In the genomic region with DNA sequence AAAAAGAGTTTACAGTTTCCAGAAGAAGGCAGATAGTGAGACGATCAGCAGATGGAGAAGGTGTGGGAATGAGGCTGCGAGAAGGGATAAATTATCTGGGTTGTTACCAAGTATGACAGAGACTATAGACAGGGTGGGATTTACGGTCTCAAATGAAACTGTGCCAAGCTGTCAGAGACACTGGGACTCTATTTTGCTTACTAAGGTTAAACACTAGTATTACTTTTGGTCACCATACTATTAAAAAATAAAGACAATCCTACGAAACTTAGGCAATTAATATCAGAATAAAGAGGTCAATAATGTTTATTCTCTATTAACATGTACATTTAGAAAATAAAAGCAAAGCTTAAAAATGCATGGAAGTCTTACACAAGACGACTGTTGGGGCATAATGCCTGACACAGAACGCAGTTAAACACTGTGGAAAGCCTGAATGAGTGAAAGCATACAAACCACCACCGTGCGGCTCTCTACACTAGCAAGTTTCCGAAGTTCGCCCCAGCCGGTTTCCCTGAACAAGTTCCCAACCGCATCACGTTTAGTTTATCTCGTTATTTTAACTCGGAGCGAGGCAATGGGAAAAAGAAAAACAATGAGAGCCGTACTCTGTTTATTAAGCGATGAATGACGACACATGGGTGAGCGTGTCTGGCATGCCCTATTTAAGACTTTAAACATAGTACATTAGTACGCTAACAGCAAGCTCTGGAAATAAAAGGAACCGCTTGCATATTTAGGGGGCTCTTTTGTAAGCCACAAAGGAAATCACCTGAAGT, we compare ENCODE assay signal across 8 cellular contexts. TPM values are rescaled to one million over a fixed set of nuclear protein-coding genes. Genes with fewer than 3 reads are reported as not detected.
A peak's percentile ranks its signal among the peaks of the same experiment; 100 is the strongest.
DNase-seq lines count a peak whose midpoint lies in the region; ATAC-seq and TF ChIP-seq lines count a peak whose summit lies in the region.

No MANE protein-coding gene starts in this region.

- H3K36me3 ChIP-seq in CD4-positive, CD25-positive, alpha-beta regulatory T cell (ENCODE audit: control insufficient read depth, insufficient read depth, low read length) = peaks cover 6% of the 10 kb centered on the region
- no peaks in the 10 kb centered on the region for H3K36me3 ChIP-seq in uterus

- no peaks in the 10 kb centered on the region for H3K9me3 ChIP-seq in CD4-positive, CD25-positive, alpha-beta regulatory T cell (ENCODE audit: control insufficient read depth in 2 of 2, low read length in 2 of 2)
- H3K9me3 ChIP-seq in uterus = no peaks in the 10 kb centered on the region

- ATAC-seq in CD4-positive, CD25-positive, alpha-beta regulatory T cell (ENCODE audit: low read depth in 2 of 2) = peak; percentile 33 to 38
- ATAC-seq in GM19324 (IDR thresholded peaks at IDR 0.05; ENCODE audit: low FRiP score, unreplicated experiment) (peak; percentile 29), HG03469 (IDR thresholded peaks at IDR 0.05; ENCODE audit: unreplicated experiment) (peak; percentile 3), left cardiac atrium (peak; percentile 64 to 70)
- peak; percentile 72 for ATAC-seq in activated naive CD8-positive, alpha-beta T cell treated with anti-CD3 and anti-CD28 coated beads, Interleukin-2, amount 50 U/mL, for 24 hours

- peak overlapping the region; percentile 94 for H3K4me3 ChIP-seq in CD4-positive, CD25-positive, alpha-beta regulatory T cell (ENCODE audit: low read depth, low read length)
- peak overlapping the region; percentile 53 to 67 for H3K4me3 ChIP-seq in uterus

- peaks cover 5% of the 10 kb centered on the region for H3K27me3 Mint-ChIP-seq in CD4-positive, CD25-positive, alpha-beta regulatory T cell
- H3K27me3 Mint-ChIP-seq in activated naive CD8-positive, alpha-beta T cell treated with anti-CD3 and anti-CD28 coated beads, Interleukin-2, amount 50 U/mL, for 24 hours = no peaks in the 10 kb centered on the region

- no peaks in the 10 kb centered on the region for H3K9me3 Mint-ChIP-seq in CD4-positive, CD25-positive, alpha-beta regulatory T cell
- no peaks in the 10 kb centered on the region for H3K9me3 Mint-ChIP-seq in activated naive CD8-positive, alpha-beta T cell treated with anti-CD3 and anti-CD28 coated beads, Interleukin-2, amount 50 U/mL, for 24 hours

- intact Hi-C loops in left cardiac atrium (cut with DNase I) (no loop called here), uterus (cut with DNase I; ENCODE audit: low total_unique reads) (no loop called here)

- H3K36me3 Mint-ChIP-seq in CD4-positive, CD25-positive, alpha-beta regulatory T cell = peaks cover 3% of the 10 kb centered on the region
- H3K36me3 Mint-ChIP-seq in activated naive CD8-positive, alpha-beta T cell treated with anti-CD3 and anti-CD28 coated beads, Interleukin-2, amount 50 U/mL, for 24 hours (ENCODE audit: low read depth) = peaks cover 8% of the 10 kb centered on the region

- peak overlapping the region; percentile 82 to 97 (median 92) for H3K27ac Mint-ChIP-seq in CD4-positive, CD25-positive, alpha-beta regulatory T cell
- H3K27ac Mint-ChIP-seq in activated naive CD8-positive, alpha-beta T cell treated with anti-CD3 and anti-CD28 coated beads, Interleukin-2, amount 50 U/mL, for 24 hours = peak overlapping the region; percentile 78

- no peak for TF ChIP-seq POLR2A in uterus (IDR thresholded peaks at IDR 0.05)

- peaks cover 10% of the 10 kb centered on the region for H3K4me1 ChIP-seq in CD4-positive, CD25-positive, alpha-beta regulatory T cell (ENCODE audit: control insufficient read depth, insufficient read depth, low read length, poor library complexity, severe bottlenecking)
- H3K4me1 ChIP-seq in uterus = no peaks in the 10 kb centered on the region

- TF ChIP-seq CTCF in uterus (IDR thresholded peaks at IDR 0.05) = peak in 1 of 4 experiments; percentile 8

- peak overlapping the region; percentile 56 for H3K27ac ChIP-seq in CD4-positive, CD25-positive, alpha-beta regulatory T cell (ENCODE audit: insufficient read depth, low read length, poor library complexity, severe bottlenecking)
- H3K27ac ChIP-seq in uterus = peak overlapping the region; percentile 88 to 89

- peak in 2 of 3 donors; percentile 34 to 53 for DNase-seq in CD4-positive, CD25-positive, alpha-beta regulatory T cell
- DNase-seq in RKO (ENCODE audit: low spot score) (peak; percentile 75), left cardiac atrium (peak; percentile 52), pons (ENCODE audit: low spot score) (peak; percentile 73), uterus (peak; percentile 35 to 45)
- DNase-seq in activated naive CD8-positive, alpha-beta T cell treated with anti-CD3 and anti-CD28 coated beads, Interleukin-2, amount 50 U/mL, for 24 hours = peak; percentile 44

- peaks cover 2% of the 10 kb centered on the region for H3K27me3 ChIP-seq in CD4-positive, CD25-positive, alpha-beta regulatory T cell (ENCODE audit: control insufficient read depth, insufficient read depth, low read length)
- no peaks in the 10 kb centered on the region for H3K27me3 ChIP-seq in uterus

- H3K4me1 Mint-ChIP-seq in CD4-positive, CD25-positive, alpha-beta regulatory T cell = peaks cover 4 to 20% (median 8%) of the 10 kb centered on the region in 4 donors
- peaks cover 17% of the 10 kb centered on the region for H3K4me1 Mint-ChIP-seq in activated naive CD8-positive, alpha-beta T cell treated with anti-CD3 and anti-CD28 coated beads, Interleukin-2, amount 50 U/mL, for 24 hours

- H3K4me3 Mint-ChIP-seq in CD4-positive, CD25-positive, alpha-beta regulatory T cell = peak overlapping the region; percentile 89 to 97 (median 93)
- H3K4me3 Mint-ChIP-seq in activated naive CD8-positive, alpha-beta T cell treated with anti-CD3 and anti-CD28 coated beads, Interleukin-2, amount 50 U/mL, for 24 hours = peak overlapping the region; percentile 88

RNA-seq across cellular contexts. Expression of a gene that starts 0.9 kb away (rescaled TPM):
- 3.1 TPM for total RNA-seq in CD4-positive, CD25-positive, alpha-beta regulatory T cell
- under 1 TPM in 1 of 4 donors, not detected in 3; 0.63 TPM for polyA plus RNA-seq in CD4-positive, CD25-positive, alpha-beta regulatory T cell
- total RNA-seq in left cardiac atrium (1 to 10 TPM in 1 of 2 donors, under 1 TPM in 1; 0.65 to 1.0 TPM), uterus (1 to 10 TPM; 2.1 to 7.3 (median 5.0) TPM)

Comparison
In these comparisons a context has a peak if more than half of its experiments do, and no peak if none do; other contexts are left out.
1. Peak in every context shown above with its lines: DNase-seq, ATAC-seq, H3K4me3 ChIP-seq and H3K27ac ChIP-seq.
2. ATAC-seq: peak in every context shown above with its lines; median percentile 72 in activated naive CD8-positive, alpha-beta T cell treated with anti-CD3 and anti-CD28 coated beads, Interleukin-2, amount 50 U/mL, for 24 hours; 67 in left cardiac atrium; 36 in CD4-positive, CD25-positive, alpha-beta regulatory T cell; 29 in GM19324; 3 in HG03469.